Comparison of ENCODE assay signal across 8 cellular contexts in the genomic region with DNA sequence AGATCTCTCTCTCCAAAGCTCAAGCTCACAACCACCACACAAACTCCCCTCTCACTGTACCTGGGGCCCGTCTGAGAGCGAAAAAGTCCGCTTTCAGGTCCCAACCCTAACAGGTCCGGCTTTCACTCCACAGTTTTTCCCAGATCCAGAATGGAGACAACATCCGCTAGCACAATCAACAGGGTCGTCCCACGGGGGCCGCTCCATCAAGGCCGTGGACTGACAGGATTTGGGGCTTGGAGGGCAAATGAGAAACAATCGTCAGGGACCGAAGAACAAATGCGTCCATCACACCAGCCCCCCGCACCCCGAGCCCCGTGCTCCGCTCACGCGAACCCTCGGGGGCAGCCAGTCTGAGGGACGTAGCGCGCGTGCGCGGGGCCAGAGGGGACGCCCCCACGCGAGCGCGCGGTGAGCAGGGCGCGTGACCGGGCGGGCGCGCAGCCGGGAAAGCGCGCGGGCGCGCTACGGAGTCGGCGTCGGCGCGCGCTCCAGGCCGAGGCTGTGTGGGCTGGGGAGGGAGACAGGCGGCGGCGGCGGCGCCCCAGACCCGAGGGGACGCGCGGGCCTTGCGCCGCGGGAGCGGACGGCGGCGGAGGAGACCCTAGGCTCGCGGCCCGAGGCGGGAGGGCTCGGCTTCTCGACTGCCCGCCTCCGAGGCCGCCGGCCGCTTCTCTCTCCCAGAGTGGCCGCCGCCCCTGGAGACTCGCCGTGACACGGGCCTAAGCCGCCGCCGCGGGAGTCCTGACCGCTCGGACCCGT. TPM values are rescaled to one million over a fixed set of nuclear protein-coding genes. Genes with fewer than 3 reads are reported as not detected.
DNase-seq lines count a peak whose midpoint lies in the region; ATAC-seq lines count a peak whose summit lies in the region.

A gene (plus strand): TSS at position 470 of the 762 bp plus-strand sequence. CDS start 606 bp downstream, outside the sequence.

- H3K4me2 ChIP-seq in neuronal stem cell (ENCODE audit: insufficient read depth, low read length, poor library complexity, severe bottlenecking): peak within 1 kb of the TSS; percentile 71

- H3K14ac ChIP-seq in neuronal stem cell (ENCODE audit: low read length): no peak within 1 kb of the TSS

- H3K27me3 ChIP-seq in neuronal stem cell (ENCODE audit: control insufficient read depth in 3 of 3, insufficient read depth in 3 of 3, low read depth in 1 of 3, low read length in 3 of 3) (no peaks in the 10 kb centered on the region), subcutaneous abdominal adipose tissue (ENCODE audit: control insufficient read depth in 5 of 5, insufficient read depth in 4 of 5, low read length in 5 of 5) (no peaks in the 10 kb centered on the region)

- peak within 1 kb of the TSS; percentile 14 for H2BK12ac ChIP-seq in neuronal stem cell (ENCODE audit: low read length)

- H3K27ac ChIP-seq in KOPT-K1 (ENCODE audit: low read depth, low read length, poor library complexity, severe bottlenecking): peak within 1 kb of the TSS; percentile 65
- no peak within 1 kb of the TSS for H3K27ac ChIP-seq in neuronal stem cell (replicated peaks; ENCODE audit: low read length)
- peak within 1 kb of the TSS; percentile 91 for H3K27ac ChIP-seq in subcutaneous abdominal adipose tissue (ENCODE audit: low read depth, low read length)

- peaks cover 2 to 10% of the 10 kb centered on the region in 2 donors for H3K4me1 ChIP-seq in neuronal stem cell (ENCODE audit: control insufficient read depth in 2 of 2, insufficient read depth in 1 of 2, low read depth in 1 of 2, low read length in 2 of 2)
- peaks cover 0 to 42% (median 34%) of the 10 kb centered on the region in 5 donors for H3K4me1 ChIP-seq in subcutaneous abdominal adipose tissue (ENCODE audit: control insufficient read depth in 5 of 5, insufficient read depth in 5 of 5, low read length in 5 of 5)

- H3K9ac ChIP-seq in neuronal stem cell (ENCODE audit: low read depth, low read length, poor library complexity) (peak within 1 kb of the TSS; percentile 93), subcutaneous abdominal adipose tissue (ENCODE audit: low read length in 5 of 5) (peak within 1 kb of the TSS; percentile 95 to 99 (median 97))

- H2BK15ac ChIP-seq in neuronal stem cell (ENCODE audit: low read length): peak within 1 kb of the TSS; percentile 49

- peak within 1 kb of the TSS; percentile 99 for H3K18ac ChIP-seq in neuronal stem cell (ENCODE audit: low read length)

- no peak within 1 kb of the TSS for H2BK5ac ChIP-seq in neuronal stem cell (ENCODE audit: low read length)

- no CpG with 5 or more reads among the region's 90 CpGs for WGBS in neuronal stem cell (ENCODE audit: extremely low coverage in 2 of 2, insufficient read length in 2 of 2, insufficient replicate concordance in 1 of 2), 2 donors

- no peak within 1 kb of the TSS for H4K91ac ChIP-seq in neuronal stem cell (ENCODE audit: low read depth, low read length, poor library complexity)

- no peak within 1 kb of the TSS for H2AK5ac ChIP-seq in neuronal stem cell (ENCODE audit: low read depth, low read length)

- no peak within 1 kb of the TSS for H3K4ac ChIP-seq in neuronal stem cell (ENCODE audit: low read length)

- peak within 1 kb of the TSS; percentile 80 for H3K23ac ChIP-seq in neuronal stem cell (ENCODE audit: low read depth, low read length, poor library complexity)

- H3K36me3 ChIP-seq in KOPT-K1 (ENCODE audit: insufficient read depth, low read length): no peaks in the 10 kb centered on the region
- H3K36me3 ChIP-seq in neuronal stem cell (replicated peaks in 1 of 2; ENCODE audit: control insufficient read depth in 2 of 2, insufficient read depth in 2 of 2, low read length in 2 of 2): no peaks in the 10 kb centered on the region
- no peaks in the 10 kb centered on the region for H3K36me3 ChIP-seq in subcutaneous abdominal adipose tissue (ENCODE audit: control insufficient read depth in 5 of 5, insufficient read depth in 5 of 5, low read length in 5 of 5)

- H2BK120ac ChIP-seq in neuronal stem cell (ENCODE audit: low read depth, low read length): peak within 1 kb of the TSS; percentile 21

- DNase-seq in EL (peak; percentile 87), SK-MEL-5 (ENCODE audit: low read depth, low spot score) (peak; percentile 76), foreskin melanocyte (peak; percentile 77), neuronal stem cell (ENCODE audit: low spot score) (peak; percentile 70)
- peak; percentile 50 to 77 (median 62) for DNase-seq in activated naive CD4-positive, alpha-beta T cell (lab: John Stamatoyannopoulos, UW)

- no peak within 1 kb of the TSS for H4K8ac ChIP-seq in neuronal stem cell (ENCODE audit: low read depth, low read length)

- no peaks in the 10 kb centered on the region for H3K9me3 ChIP-seq in KOPT-K1 (ENCODE audit: insufficient read depth, low read length, poor library complexity, severe bottlenecking)
- H3K9me3 ChIP-seq in neuronal stem cell (replicated peaks in 1 of 2; ENCODE audit: control insufficient read depth in 2 of 2, insufficient read depth in 1 of 2, low read depth in 1 of 2, low read length in 2 of 2): no peaks in the 10 kb centered on the region
- no peaks in the 10 kb centered on the region for H3K9me3 ChIP-seq in subcutaneous abdominal adipose tissue (ENCODE audit: control insufficient read depth in 5 of 5, low read length in 5 of 5)

- peak within 1 kb of the TSS; percentile 95 to 100 for H3K4me3 ChIP-seq in neuronal stem cell (ENCODE audit: low read length in 2 of 2)
- H3K4me3 ChIP-seq in subcutaneous abdominal adipose tissue (ENCODE audit: low read depth in 1 of 5, low read length in 5 of 5): peak within 1 kb of the TSS; percentile 79 to 100 (median 95)

- in situ Hi-C loops in SK-MEL-5 (cut with HindIII; ENCODE audit: low pct_unique_long_range_greater_than_20kb, low sequenced_read_pairs): no loop called here

- H3K79me1 ChIP-seq in neuronal stem cell (ENCODE audit: low read depth, low read length): no peaks in the 10 kb centered on the region

- ATAC-seq in GM21786 (IDR thresholded peaks at IDR 0.05; ENCODE audit: unreplicated experiment): peak; percentile 72

- peak within 1 kb of the TSS; percentile 97 for H2AFZ ChIP-seq in neuronal stem cell (ENCODE audit: low read length)

RNA-seq across cellular contexts. Expression of the gene that starts here (rescaled TPM):
- 29.0 and 31.6 TPM in 2 replicates for total RNA-seq in SK-MEL-5 (2014; rRNA removed; shearing (Covaris generic))
- 8.7 and 11.9 TPM in 2 replicates for polyA plus RNA-seq in SK-MEL-5 (2015; cell fraction: cytosol; rRNA removed)
- 7.9 and 11.4 TPM in 2 replicates for polyA plus RNA-seq in SK-MEL-5 (2015; cell fraction: nucleus; rRNA removed)
- 19.3 TPM for polyA plus RNA-seq in neuronal stem cell (2013, experiment 1 of 2)
- polyA plus RNA-seq in neuronal stem cell (2013, experiment 2 of 2): 19.4 TPM
